Comparison of ENCODE assay signal across 3 cellular contexts in genomic region chr3:126303272-126303671, GRCh38.
TF ChIP-seq lines count a peak whose summit lies in the region.

No MANE protein-coding gene starts in this region.

TF ChIP-seq in HepG2, 621 proteins besides CTCF, POLR2A, EP300 and RAD21:
- TF ChIP-seq ZNF674 (CRISPR knock-in tag; IDR thresholded peaks at IDR 0.05; ENCODE audit: low read depth) (no peak), ARID5B (CRISPR knock-in tag; IDR thresholded peaks at IDR 0.05) (no peak), ZNF317 (CRISPR knock-in tag; IDR thresholded peaks at IDR 0.05) (peak; percentile 86), AGO2 (optimal IDR thresholded peaks at IDR 0.05; ENCODE audit: low read depth, low read length) (no peak), NONO (IDR thresholded peaks at IDR 0.05) (no peak), NONO (CRISPR knock-in tag; conservative IDR thresholded peaks at IDR 0.05) (no peak), MBD4 (IDR thresholded peaks at IDR 0.05; ENCODE audit: borderline replicate concordance, low read length) (no peak), MAX (IDR thresholded peaks at IDR 0.05) (no peak), ZNF136 (CRISPR knock-in tag; IDR thresholded peaks at IDR 0.05; ENCODE audit: low read depth) (no peak)
TF ChIP-seq in HepG2: peak in this region for 1.

TF ChIP-seq in WTC11, 78 proteins besides CTCF, POLR2A, EP300 and RAD21:
- TF ChIP-seq ZNF317 (CRISPR knock-in tag; IDR thresholded peaks at IDR 0.05; ENCODE audit: borderline replicate concordance, low read depth) (peak; percentile 72; the same call in 1 of the 2 replicates), NFYB (CRISPR knock-in tag; conservative IDR thresholded peaks at IDR 0.05; ENCODE audit: low read depth) (no peak)

TF ChIP-seq in K562, 482 proteins besides CTCF, POLR2A, EP300 and RAD21:
- no peak for TF ChIP-seq ZNF384 (IDR thresholded peaks at IDR 0.05; ENCODE audit: low read depth, low read length)
- TF ChIP-seq ZNF444 (CRISPR knock-in tag; IDR thresholded peaks at IDR 0.05) = no peak
- no peak for TF ChIP-seq ZFP30 (CRISPR knock-in tag; IDR thresholded peaks at IDR 0.05; ENCODE audit: borderline replicate concordance)
- no peak for TF ChIP-seq U2AF2 (optimal IDR thresholded peaks at IDR 0.05; ENCODE audit: low read depth, low read length)
- TF ChIP-seq SETDB1 (IDR thresholded peaks at IDR 0.05; ENCODE audit: low read length) = no peak
- TF ChIP-seq GABPB1 (CRISPR knock-in tag; IDR thresholded peaks at IDR 0.05) = no peak
- TF ChIP-seq ELF2 (CRISPR knock-in tag; IDR thresholded peaks at IDR 0.05) = no peak
- TF ChIP-seq ZNF740 (CRISPR knock-in tag; IDR thresholded peaks at IDR 0.05) = no peak
- TF ChIP-seq ZNF740 (tag; IDR thresholded peaks at IDR 0.05) = no peak
- no peak for TF ChIP-seq ZNF584 (CRISPR knock-in tag; IDR thresholded peaks at IDR 0.05; ENCODE audit: low read depth)
- TF ChIP-seq ETV1 (tag; conservative IDR thresholded peaks at IDR 0.05; ENCODE audit: low read depth) = no peak
- no peak for TF ChIP-seq POLR2H (tag; IDR thresholded peaks at IDR 0.05; ENCODE audit: low read depth)
- TF ChIP-seq HINFP (tag; conservative IDR thresholded peaks at IDR 0.05; ENCODE audit: low read depth) = no peak
- TF ChIP-seq PML (IDR thresholded peaks at IDR 0.05; ENCODE audit: low read length) = no peak
- no peak for TF ChIP-seq ATF7 (IDR thresholded peaks at IDR 0.05)
- TF ChIP-seq TRIM24 (IDR thresholded peaks at IDR 0.05) = 0 out of 4 replicates have a peak, but pooled peaks of 1 of the 2 experiments have one; percentile 9
- TF ChIP-seq, protein P1, sequence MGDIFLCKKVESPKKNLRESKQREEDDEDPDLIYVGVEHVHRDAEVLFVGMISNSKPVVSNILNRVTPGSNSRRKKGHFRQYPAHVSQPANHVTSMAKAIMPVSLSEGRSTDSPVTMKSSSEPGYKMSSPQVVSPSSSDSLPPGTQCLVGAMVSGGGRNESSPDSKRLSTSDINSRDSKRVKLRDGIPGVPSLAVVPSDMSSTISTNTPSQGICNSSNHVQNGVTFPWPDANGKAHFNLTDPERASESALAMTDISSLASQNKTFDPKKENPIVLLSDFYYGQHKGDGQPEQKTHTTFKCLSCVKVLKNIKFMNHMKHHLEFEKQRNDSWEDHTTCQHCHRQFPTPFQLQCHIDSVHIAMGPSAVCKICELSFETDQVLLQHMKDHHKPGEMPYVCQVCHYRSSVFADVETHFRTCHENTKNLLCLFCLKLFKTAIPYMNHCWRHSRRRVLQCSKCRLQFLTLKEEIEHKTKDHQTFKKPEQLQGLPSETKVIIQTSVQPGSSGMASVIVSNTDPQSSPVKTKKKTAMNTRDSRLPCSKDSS (IDR thresholded peaks at IDR 0.05; ENCODE audit: low read depth, partially characterized antibody) = peak; percentile 23
- TF ChIP-seq TEAD1 (CRISPR knock-in tag; IDR thresholded peaks at IDR 0.05) = no peak
- TF ChIP-seq, protein P2, sequence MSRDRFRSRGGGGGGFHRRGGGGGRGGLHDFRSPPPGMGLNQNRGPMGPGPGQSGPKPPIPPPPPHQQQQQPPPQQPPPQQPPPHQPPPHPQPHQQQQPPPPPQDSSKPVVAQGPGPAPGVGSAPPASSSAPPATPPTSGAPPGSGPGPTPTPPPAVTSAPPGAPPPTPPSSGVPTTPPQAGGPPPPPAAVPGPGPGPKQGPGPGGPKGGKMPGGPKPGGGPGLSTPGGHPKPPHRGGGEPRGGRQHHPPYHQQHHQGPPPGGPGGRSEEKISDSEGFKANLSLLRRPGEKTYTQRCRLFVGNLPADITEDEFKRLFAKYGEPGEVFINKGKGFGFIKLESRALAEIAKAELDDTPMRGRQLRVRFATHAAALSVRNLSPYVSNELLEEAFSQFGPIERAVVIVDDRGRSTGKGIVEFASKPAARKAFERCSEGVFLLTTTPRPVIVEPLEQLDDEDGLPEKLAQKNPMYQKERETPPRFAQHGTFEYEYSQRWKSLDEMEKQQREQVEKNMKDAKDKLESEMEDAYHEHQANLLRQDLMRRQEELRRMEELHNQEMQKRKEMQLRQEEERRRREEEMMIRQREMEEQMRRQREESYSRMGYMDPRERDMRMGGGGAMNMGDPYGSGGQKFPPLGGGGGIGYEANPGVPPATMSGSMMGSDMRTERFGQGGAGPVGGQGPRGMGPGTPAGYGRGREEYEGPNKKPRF (IDR thresholded peaks at IDR 0.05; ENCODE audit: low read depth, low read length) = no peak
- TF ChIP-seq MYC (IDR thresholded peaks at IDR 0.05; ENCODE audit: low read depth, low read length) = no peak
- TF ChIP-seq MYC (CRISPR knock-in tag; IDR thresholded peaks at IDR 0.05; ENCODE audit: borderline replicate concordance, low read depth) = no peak
- TF ChIP-seq TRIM28 (IDR thresholded peaks at IDR 0.05) = peak; percentile 69; the same call in 1 of the 2 replicates
- no peak for TF ChIP-seq ZNF717 (CRISPR knock-in tag; IDR thresholded peaks at IDR 0.05)
- TF ChIP-seq NCOA6 (IDR thresholded peaks at IDR 0.05) = no peak
- no peak for TF ChIP-seq THRB (CRISPR knock-in tag; conservative IDR thresholded peaks at IDR 0.05)
- no peak for TF ChIP-seq NCOA4 (IDR thresholded peaks at IDR 0.05; ENCODE audit: partially characterized antibody)
- peak; percentile 51 for TF ChIP-seq ZNF316 (IDR thresholded peaks at IDR 0.05)
- TF ChIP-seq, protein P3, sequence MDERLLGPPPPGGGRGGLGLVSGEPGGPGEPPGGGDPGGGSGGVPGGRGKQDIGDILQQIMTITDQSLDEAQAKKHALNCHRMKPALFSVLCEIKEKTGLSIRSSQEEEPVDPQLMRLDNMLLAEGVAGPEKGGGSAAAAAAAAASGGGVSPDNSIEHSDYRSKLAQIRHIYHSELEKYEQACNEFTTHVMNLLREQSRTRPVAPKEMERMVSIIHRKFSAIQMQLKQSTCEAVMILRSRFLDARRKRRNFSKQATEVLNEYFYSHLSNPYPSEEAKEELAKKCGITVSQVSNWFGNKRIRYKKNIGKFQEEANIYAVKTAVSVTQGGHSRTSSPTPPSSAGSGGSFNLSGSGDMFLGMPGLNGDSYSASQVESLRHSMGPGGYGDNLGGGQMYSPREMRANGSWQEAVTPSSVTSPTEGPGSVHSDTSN (CRISPR knock-in tag; IDR thresholded peaks at IDR 0.05; ENCODE audit: low read depth) = no peak
- TF ChIP-seq, protein P3 (tag; conservative IDR thresholded peaks at IDR 0.05; ENCODE audit: low read depth) = no peak
- no peak for TF ChIP-seq ZBTB7A (IDR thresholded peaks at IDR 0.05; ENCODE audit: borderline replicate concordance, control insufficient read depth, low read depth, low read length)
- TF ChIP-seq ZEB2 (IDR thresholded peaks at IDR 0.05) = no peak
- no peak for TF ChIP-seq ARID4B (CRISPR knock-in tag; IDR thresholded peaks at IDR 0.05)
TF ChIP-seq in K562: peak in this region for 4.
